1 cellular context compared by ENCODE assay signal in the genomic region with DNA sequence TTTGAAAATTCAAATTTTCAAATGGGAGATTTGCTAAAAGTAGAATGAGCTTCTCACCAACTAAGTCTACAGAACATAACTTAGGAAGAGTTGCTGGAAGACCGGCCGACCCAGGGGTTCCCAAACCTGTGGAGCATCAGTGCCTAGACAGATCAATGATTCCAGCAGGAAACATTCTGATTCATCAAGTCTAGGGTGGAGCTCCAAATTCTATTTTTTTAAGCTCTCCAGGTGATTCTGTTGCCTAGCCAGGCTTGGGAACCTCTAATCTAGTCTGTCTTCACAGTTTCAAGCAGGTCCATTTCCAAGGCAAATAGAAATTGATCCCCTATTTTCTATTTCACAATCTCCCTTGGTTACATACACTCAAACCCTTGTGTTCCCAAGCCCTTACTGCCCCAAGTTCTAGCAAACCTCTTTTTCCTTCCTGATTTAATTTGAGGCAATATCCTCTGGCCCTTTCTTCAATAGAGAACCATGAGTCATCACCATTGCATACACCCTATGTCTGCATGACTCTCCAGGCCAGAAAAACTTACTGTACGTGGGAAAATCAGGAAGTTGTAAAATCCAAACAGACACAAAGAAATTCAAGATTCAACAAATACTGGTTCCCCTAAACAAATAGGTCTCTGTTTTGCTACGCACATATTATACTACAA.
A peak's percentile ranks its signal among the peaks of the same experiment; 100 is the strongest.
TF ChIP-seq lines count a peak whose summit lies in the region.

No MANE protein-coding gene starts in this region.

TF ChIP-seq in HepG2, 621 proteins besides CTCF, POLR2A, EP300 and RAD21 (continued from another document):
- TF ChIP-seq, protein P1, sequence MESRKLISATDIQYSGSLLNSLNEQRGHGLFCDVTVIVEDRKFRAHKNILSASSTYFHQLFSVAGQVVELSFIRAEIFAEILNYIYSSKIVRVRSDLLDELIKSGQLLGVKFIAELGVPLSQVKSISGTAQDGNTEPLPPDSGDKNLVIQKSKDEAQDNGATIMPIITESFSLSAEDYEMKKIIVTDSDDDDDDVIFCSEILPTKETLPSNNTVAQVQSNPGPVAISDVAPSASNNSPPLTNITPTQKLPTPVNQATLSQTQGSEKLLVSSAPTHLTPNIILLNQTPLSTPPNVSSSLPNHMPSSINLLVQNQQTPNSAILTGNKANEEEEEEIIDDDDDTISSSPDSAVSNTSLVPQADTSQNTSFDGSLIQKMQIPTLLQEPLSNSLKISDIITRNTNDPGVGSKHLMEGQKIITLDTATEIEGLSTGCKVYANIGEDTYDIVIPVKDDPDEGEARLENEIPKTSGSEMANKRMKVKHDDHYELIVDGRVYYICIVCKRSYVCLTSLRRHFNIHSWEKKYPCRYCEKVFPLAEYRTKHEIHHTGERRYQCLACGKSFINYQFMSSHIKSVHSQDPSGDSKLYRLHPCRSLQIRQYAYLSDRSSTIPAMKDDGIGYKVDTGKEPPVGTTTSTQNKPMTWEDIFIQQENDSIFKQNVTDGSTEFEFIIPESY (CRISPR knock-in tag; IDR thresholded peaks at IDR 0.05): no peak
- TF ChIP-seq PITX1 (CRISPR knock-in tag; IDR thresholded peaks at IDR 0.05) (0 out of 2 replicates have a peak, but pooled peaks have one; percentile 19), KAT8 (CRISPR knock-in tag; IDR thresholded peaks at IDR 0.05) (0 out of 2 replicates have a peak, but pooled peaks have one; percentile 19), ZSCAN20 (CRISPR knock-in tag; IDR thresholded peaks at IDR 0.05; ENCODE audit: borderline replicate concordance) (no peak), ZNF772 (CRISPR knock-in tag; IDR thresholded peaks at IDR 0.05) (0 out of 2 replicates have a peak, but pooled peaks have one; percentile 32), IRF2 (CRISPR knock-in tag; IDR thresholded peaks at IDR 0.05) (0 out of 2 replicates have a peak, but pooled peaks have one; percentile 12), MAZ (IDR thresholded peaks at IDR 0.05; ENCODE audit: borderline replicate concordance, low read depth, low read length) (no peak), MAZ (CRISPR knock-in tag; IDR thresholded peaks at IDR 0.05; ENCODE audit: low read depth) (no peak), ZNF549 (CRISPR knock-in tag; IDR thresholded peaks at IDR 0.05) (no peak), SIX4 (CRISPR knock-in tag; IDR thresholded peaks at IDR 0.05) (peak; percentile 16; the same call in 1 of the 2 replicates), ZNF569 (CRISPR knock-in tag; IDR thresholded peaks at IDR 0.05; ENCODE audit: borderline replicate concordance) (no peak), ZNF441 (CRISPR knock-in tag; IDR thresholded peaks at IDR 0.05; ENCODE audit: borderline replicate concordance) (no peak), ZNF7 (CRISPR knock-in tag; IDR thresholded peaks at IDR 0.05) (0 out of 2 replicates have a peak, but pooled peaks have one; percentile 60), ZNF672 (CRISPR knock-in tag; IDR thresholded peaks at IDR 0.05) (no peak), ELF4 (CRISPR knock-in tag; IDR thresholded peaks at IDR 0.05; ENCODE audit: borderline replicate concordance) (no peak), CREM (IDR thresholded peaks at IDR 0.05) (0 out of 2 replicates have a peak, but pooled peaks have one; percentile 32), CREM (CRISPR knock-in tag; IDR thresholded peaks at IDR 0.05) (no peak), RXRB (CRISPR knock-in tag; IDR thresholded peaks at IDR 0.05; ENCODE audit: borderline replicate concordance) (peak; percentile 19; the same call in 1 of the 2 replicates), ZKSCAN8 (CRISPR knock-in tag; IDR thresholded peaks at IDR 0.05; ENCODE audit: borderline replicate concordance) (0 out of 2 replicates have a peak, but pooled peaks have one; percentile 28), YEATS2 (CRISPR knock-in tag; IDR thresholded peaks at IDR 0.05; ENCODE audit: borderline replicate concordance) (peak; percentile 23; the same call in 1 of the 2 replicates), NBN (conservative IDR thresholded peaks at IDR 0.05) (no peak), CREB1 (IDR thresholded peaks at IDR 0.05) (no peak), CREB1 (CRISPR knock-in tag; IDR thresholded peaks at IDR 0.05) (peak; percentile 48; the same call in 1 of the 2 replicates), HES4 (CRISPR knock-in tag; IDR thresholded peaks at IDR 0.05; ENCODE audit: borderline replicate concordance) (no peak), ZIK1 (CRISPR knock-in tag; IDR thresholded peaks at IDR 0.05; ENCODE audit: borderline replicate concordance, low read depth) (no peak), HNRNPL (IDR thresholded peaks at IDR 0.05; ENCODE audit: low read depth, low read length) (no peak), ZNF33B (CRISPR knock-in tag; IDR thresholded peaks at IDR 0.05) (no peak), ARID2 (CRISPR knock-in tag; IDR thresholded peaks at IDR 0.05; ENCODE audit: borderline replicate concordance) (no peak)
- TF ChIP-seq, protein P2, sequence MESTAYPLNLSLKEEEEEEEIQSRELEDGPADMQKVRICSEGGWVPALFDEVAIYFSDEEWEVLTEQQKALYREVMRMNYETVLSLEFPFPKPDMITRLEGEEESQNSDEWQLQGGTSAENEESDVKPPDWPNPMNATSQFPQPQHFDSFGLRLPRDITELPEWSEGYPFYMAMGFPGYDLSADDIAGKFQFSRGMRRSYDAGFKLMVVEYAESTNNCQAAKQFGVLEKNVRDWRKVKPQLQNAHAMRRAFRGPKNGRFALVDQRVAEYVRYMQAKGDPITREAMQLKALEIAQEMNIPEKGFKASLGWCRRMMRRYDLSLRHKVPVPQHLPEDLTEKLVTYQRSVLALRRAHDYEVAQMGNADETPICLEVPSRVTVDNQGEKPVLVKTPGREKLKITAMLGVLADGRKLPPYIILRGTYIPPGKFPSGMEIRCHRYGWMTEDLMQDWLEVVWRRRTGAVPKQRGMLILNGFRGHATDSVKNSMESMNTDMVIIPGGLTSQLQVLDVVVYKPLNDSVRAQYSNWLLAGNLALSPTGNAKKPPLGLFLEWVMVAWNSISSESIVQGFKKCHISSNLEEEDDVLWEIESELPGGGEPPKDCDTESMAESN (CRISPR knock-in tag; conservative IDR thresholded peaks at IDR 0.05): 0 out of 2 replicates have a peak, but pooled peaks have one; percentile 41
- TF ChIP-seq, protein P3, sequence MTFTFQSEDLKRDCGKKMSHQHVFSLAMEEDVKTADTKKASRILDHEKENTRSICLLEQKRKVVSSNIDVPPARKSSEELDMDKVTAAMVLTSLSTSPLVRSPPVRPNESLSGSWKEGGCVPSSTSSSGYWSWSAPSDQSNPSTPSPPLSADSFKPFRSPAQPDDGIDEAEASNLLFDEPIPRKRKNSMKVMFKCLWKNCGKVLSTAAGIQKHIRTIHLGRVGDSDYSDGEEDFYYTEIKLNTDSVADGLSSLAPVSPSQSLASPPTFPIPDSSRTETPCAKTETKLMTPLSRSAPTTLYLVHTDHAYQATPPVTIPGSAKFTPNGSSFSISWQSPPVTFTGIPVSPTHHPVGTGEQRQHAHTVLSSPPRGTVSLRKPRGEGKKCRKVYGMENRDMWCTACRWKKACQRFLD (CRISPR knock-in tag; IDR thresholded peaks at IDR 0.05; ENCODE audit: borderline replicate concordance): no peak
- TF ChIP-seq, protein P4, sequence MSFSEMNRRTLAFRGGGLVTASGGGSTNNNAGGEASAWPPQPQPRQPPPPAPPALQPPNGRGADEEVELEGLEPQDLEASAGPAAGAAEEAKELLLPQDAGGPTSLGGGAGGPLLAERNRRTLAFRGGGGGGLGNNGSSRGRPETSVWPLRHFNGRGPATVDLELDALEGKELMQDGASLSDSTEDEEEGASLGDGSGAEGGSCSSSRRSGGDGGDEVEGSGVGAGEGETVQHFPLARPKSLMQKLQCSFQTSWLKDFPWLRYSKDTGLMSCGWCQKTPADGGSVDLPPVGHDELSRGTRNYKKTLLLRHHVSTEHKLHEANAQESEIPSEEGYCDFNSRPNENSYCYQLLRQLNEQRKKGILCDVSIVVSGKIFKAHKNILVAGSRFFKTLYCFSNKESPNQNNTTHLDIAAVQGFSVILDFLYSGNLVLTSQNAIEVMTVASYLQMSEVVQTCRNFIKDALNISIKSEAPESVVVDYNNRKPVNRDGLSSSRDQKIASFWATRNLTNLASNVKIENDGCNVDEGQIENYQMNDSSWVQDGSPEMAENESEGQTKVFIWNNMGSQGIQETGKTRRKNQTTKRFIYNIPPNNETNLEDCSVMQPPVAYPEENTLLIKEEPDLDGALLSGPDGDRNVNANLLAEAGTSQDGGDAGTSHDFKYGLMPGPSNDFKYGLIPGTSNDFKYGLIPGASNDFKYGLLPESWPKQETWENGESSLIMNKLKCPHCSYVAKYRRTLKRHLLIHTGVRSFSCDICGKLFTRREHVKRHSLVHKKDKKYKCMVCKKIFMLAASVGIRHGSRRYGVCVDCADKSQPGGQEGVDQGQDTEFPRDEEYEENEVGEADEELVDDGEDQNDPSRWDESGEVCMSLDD (CRISPR knock-in tag; IDR thresholded peaks at IDR 0.05; ENCODE audit: borderline replicate concordance): peak; percentile 44; the same call in 1 of the 2 replicates
